13 cellular contexts compared by ENCODE assay signal in the genomic region with DNA sequence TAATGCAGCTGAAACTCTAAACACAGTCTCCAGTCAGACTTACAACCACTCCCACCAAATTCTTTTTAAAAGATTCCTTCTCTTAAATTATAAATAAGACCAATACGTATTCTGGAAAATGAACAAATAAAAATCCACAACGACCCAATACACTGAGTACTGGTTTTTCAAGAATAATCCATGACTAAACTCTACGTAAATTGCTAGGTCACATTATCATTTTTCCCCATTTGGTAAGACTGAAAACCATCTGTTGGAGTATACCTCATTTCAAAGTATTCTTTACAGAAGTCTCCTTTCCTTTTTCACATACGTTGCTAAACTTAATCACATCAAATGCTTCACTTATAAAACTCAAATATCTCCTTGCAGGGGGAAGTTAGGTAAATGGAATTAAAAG. TPM values are rescaled to one million over a fixed set of nuclear protein-coding genes. Genes with fewer than 3 reads are reported as not detected.
DNase-seq lines count a peak whose midpoint lies in the region; ATAC-seq and TF ChIP-seq lines count a peak whose summit lies in the region.
"Had no signal": no experiment of that assay in that cellular context is flagged by ENCODE, and none has a peak within 500 bp of the region (broad histone marks: within the 10 kb centered on the region; RNA-seq: fewer than 3 reads in every experiment).

No MANE protein-coding gene starts in this region.

- no peak overlapping the region for H2AFZ ChIP-seq in OCI-LY1 (ENCODE audit: low read length)

- H3F3A ChIP-seq in OCI-LY1 (ENCODE audit: insufficient read depth, low read length), result no peaks in the 10 kb centered on the region

- H3K4me1 ChIP-seq in OCI-LY1 (ENCODE audit: insufficient read depth, low read length, severe bottlenecking) (peaks cover 71% of the 10 kb centered on the region), psoas muscle (peaks cover 39% of the 10 kb centered on the region)

- ATAC-seq in psoas muscle (no peak), HG02763 (IDR thresholded peaks at IDR 0.05; ENCODE audit: unreplicated experiment) (no peak), HG03378 (IDR thresholded peaks at IDR 0.05; ENCODE audit: unreplicated experiment) (no peak)
- ATAC-seq: effector memory CD8-positive, alpha-beta T cell; left colon had no signal

- no peak for TF ChIP-seq CTCF in CD14-positive monocyte (IDR thresholded peaks at IDR 0.05)
- no peak for TF ChIP-seq CTCF in OCI-LY1 (IDR thresholded peaks at IDR 0.05; ENCODE audit: low read length)
- TF ChIP-seq CTCF in fibroblast of mammary gland (conservative IDR thresholded peaks at IDR 0.05; ENCODE audit: control insufficient read depth, insufficient read depth, low read depth, low read length), result no peak
- no peak for TF ChIP-seq CTCF in psoas muscle (IDR thresholded peaks at IDR 0.05)

- H3K27ac Mint-ChIP-seq in CD14-positive monocyte, result peak overlapping the region in 5 of 7 donors; percentile 16 to 97 (median 59)
- H3K27ac Mint-ChIP-seq: activated naive CD4-positive, alpha-beta T cell treated with anti-CD3 and anti-CD28 coated beads for 36 hours; effector memory CD8-positive, alpha-beta T cell had no signal

- H3K27ac ChIP-seq in OCI-LY1 (ENCODE audit: low read depth, low read length, poor library complexity, severe bottlenecking) (no peak overlapping the region), psoas muscle (peak overlapping the region; percentile 90)

- H3K27me3 ChIP-seq in OCI-LY1 (ENCODE audit: insufficient read depth, low read length) (no peaks in the 10 kb centered on the region), psoas muscle (ENCODE audit: insufficient read depth in 3 of 3, low read length in 2 of 3) (no peaks in the 10 kb centered on the region)

- H3K4me3 ChIP-seq in OCI-LY1 (ENCODE audit: low read depth, low read length, poor library complexity, severe bottlenecking), result peak overlapping the region; percentile 83
- no peak overlapping the region for H3K4me3 ChIP-seq in fibroblast of mammary gland (ENCODE audit: control insufficient read depth, low read depth, low read length)
- H3K4me3 ChIP-seq in psoas muscle, result peak overlapping the region; percentile 92

- intact Hi-C loops in CD14-positive monocyte (cut with micrococcal nuclease) (loop anchor here (5.0 kb wide), 2 partner anchors 37 to 42 kb away; no protein-coding TSS in a partner anchor), psoas muscle (cut with DNase I) (no loop called here)

- no peak overlapping the region; the same call in 1 of the 2 replicates for H3K9ac ChIP-seq in OCI-LY1 (ENCODE audit: low read length)

- H3K27me3 Mint-ChIP-seq in CD14-positive monocyte (ENCODE audit: low read depth in 3 of 3), result no peaks in the 10 kb centered on the region

- no peak for DNase-seq in CD14-positive monocyte (ENCODE audit: low spot score)
- DNase-seq in fibroblast of mammary gland (ENCODE audit: low read depth), result peak; percentile 63
- DNase-seq in psoas muscle, result no peak
- DNase-seq in ureter (ENCODE audit: low spot score), result no peak
- DNase-seq in COLO829 (ENCODE audit: low spot score), result no peak
- DNase-seq: activated CD4-positive, CD25-positive, alpha-beta regulatory T cell; activated naive CD4-positive, alpha-beta T cell treated with anti-CD3 and anti-CD28 coated beads for 36 hours; effector memory CD8-positive, alpha-beta T cell; left colon; NCI-H1092 treated with DMSO at 0.1 percent for 48 hours had no signal

- H3K4me1 Mint-ChIP-seq in CD14-positive monocyte, result peaks cover 69% of the 10 kb centered on the region

- H3K9me3 ChIP-seq in OCI-LY1 (ENCODE audit: low read length) (no peaks in the 10 kb centered on the region), psoas muscle (no peaks in the 10 kb centered on the region)

- peak overlapping the region; percentile 95 for H3K4me2 ChIP-seq in OCI-LY1 (ENCODE audit: low read length)

- H3K36me3 ChIP-seq in OCI-LY1 (ENCODE audit: insufficient read depth, low read length) (peaks cover 4% of the 10 kb centered on the region; the same call in 1 of the 2 replicates), psoas muscle (ENCODE audit: insufficient read depth in 1 of 2, low read depth in 1 of 2) (no peaks in the 10 kb centered on the region)

- no peaks in the 10 kb centered on the region for H3K9me3 Mint-ChIP-seq in CD14-positive monocyte
- H3K9me3 Mint-ChIP-seq: activated naive CD4-positive, alpha-beta T cell treated with anti-CD3 and anti-CD28 coated beads for 36 hours; effector memory CD8-positive, alpha-beta T cell had no signal

- no peaks in the 10 kb centered on the region for H4K20me1 ChIP-seq in OCI-LY1 (ENCODE audit: insufficient read depth, low read length)

- H3K4me3 Mint-ChIP-seq in CD14-positive monocyte, result peak overlapping the region in 1 of 2 donors; percentile 19
- H3K4me3 Mint-ChIP-seq: activated naive CD4-positive, alpha-beta T cell treated with anti-CD3 and anti-CD28 coated beads for 36 hours; effector memory CD8-positive, alpha-beta T cell had no signal

- 25 to 55% (median 27%) methylated on average over 4 of the region's 4 CpGs for WGBS in psoas muscle, 3 donors

- H3K36me3 Mint-ChIP-seq in CD14-positive monocyte, result peaks cover 4 to 9% of the 10 kb centered on the region in 2 donors

- no peaks in the 10 kb centered on the region for H3K9me2 ChIP-seq in OCI-LY1 (ENCODE audit: low read depth, low read length)

- peaks cover 45% of the 10 kb centered on the region for H3K79me2 ChIP-seq in OCI-LY1 (ENCODE audit: insufficient read depth, low read length)

RNA-seq across cellular contexts. Expression of a gene that starts 6.0 kb away (rescaled TPM):
- polyA plus RNA-seq in CD14-positive monocyte, result 1 to 10 TPM; 5.0 to 8.6 TPM
- 10 to 100 TPM in 3 of 4 donors, 1 to 10 TPM in 1; 9.6 to 20.6 (median 17.2) TPM for total RNA-seq in psoas muscle
- 1 to 10 TPM; 2.4 to 8.1 (median 2.7) TPM for polyA plus RNA-seq in psoas muscle
- 75.6 TPM for total RNA-seq in ureter

Comparison
In these comparisons a context has a peak if more than half of its experiments do, and no peak if none do; other contexts are left out.
1. intact Hi-C loops: an anchor here in CD14-positive monocyte (5.0 kb wide); none called in psoas muscle.